Comparison of ENCODE assay signal across 15 cellular contexts in genomic region chr6:162846723-162847122, GRCh38.
DNase-seq lines count a peak whose midpoint lies in the region; ATAC-seq, FAIRE-seq and TF ChIP-seq lines count a peak whose summit lies in the region.
"Had no signal": no experiment of that assay in that cellular context is flagged by ENCODE, and none has a peak within 500 bp of the region (broad histone marks: within the 10 kb centered on the region; RNA-seq: fewer than 3 reads in every experiment).

No MANE protein-coding gene starts in this region.

- CTCF ChIA-PET in WTC11 (lab: Charles Lee): no interaction called here

- no peak overlapping the region for H3K9ac ChIP-seq in H9 (ENCODE audit: extremely low read depth, insufficient read length, low read length)
- peak overlapping the region; percentile 50 for H3K9ac ChIP-seq in neuronal stem cell (ENCODE audit: low read depth, low read length, poor library complexity)
- H3K9ac ChIP-seq: BLaER1 treated with 17β-estradiol and CSF1 and Interleukin-3, amounts not matched to agents 10 nM and 100 nM had no signal

- H2BK120ac ChIP-seq in H9 (ENCODE audit: low read depth, low read length, poor library complexity, severe bottlenecking) (no peak overlapping the region), neuronal stem cell (ENCODE audit: low read depth, low read length) (no peak overlapping the region)

- WGBS in H9 (ENCODE audit: extremely low coverage, insufficient read length, low lambda C conversion rate): no CpG with 5 or more reads among the region's 6 CpGs
- WGBS in neuronal stem cell (ENCODE audit: extremely low coverage in 2 of 2, insufficient read length in 2 of 2, insufficient replicate concordance in 1 of 2), 2 donors: no CpG with 5 or more reads among the region's 6 CpGs

- H4K20me1 ChIP-seq in H9 (ENCODE audit: control insufficient read depth, insufficient read depth, insufficient read length): no peaks in the 10 kb centered on the region
- H4K20me1 ChIP-seq: BLaER1 treated with 17β-estradiol and CSF1 and Interleukin-3, amounts not matched to agents 10 nM and 100 nM had no signal

- H3K23ac ChIP-seq in H9 (ENCODE audit: insufficient read length, low read depth, low read length): no peak overlapping the region
- H3K23ac ChIP-seq in neuronal stem cell (ENCODE audit: low read depth, low read length, poor library complexity): peak overlapping the region; percentile 39

- H3K27ac ChIP-seq in H9 (ENCODE audit: insufficient read length, low read depth, low read length) (no peak overlapping the region), neuronal stem cell (replicated peaks; ENCODE audit: low read length) (no peak overlapping the region)
- H3K27ac ChIP-seq: BLaER1 treated with 17β-estradiol and CSF1 and Interleukin-3, amounts not matched to agents 10 nM and 100 nM had no signal

- no peak overlapping the region for H3T11ph ChIP-seq in H9 (ENCODE audit: low read length)

- H4K8ac ChIP-seq in H9 (replicated peaks; ENCODE audit: insufficient read length, low read depth, low read length) (no peak overlapping the region), neuronal stem cell (ENCODE audit: low read depth, low read length) (peak overlapping the region; percentile 82)

- no peak overlapping the region for H2BK20ac ChIP-seq in H9 (ENCODE audit: low read depth, low read length, poor library complexity, severe bottlenecking)

- H3K23me2 ChIP-seq in H9 (ENCODE audit: insufficient read length, low read depth, low read length, poor library complexity, severe bottlenecking): no peaks in the 10 kb centered on the region

- no peaks in the 10 kb centered on the region for H3K36me3 ChIP-seq in neuronal stem cell (replicated peaks in 1 of 2; ENCODE audit: control insufficient read depth in 2 of 2, insufficient read depth in 2 of 2, low read length in 2 of 2)
- H3K36me3 ChIP-seq: BLaER1 treated with 17β-estradiol and CSF1 and Interleukin-3, amounts not matched to agents 10 nM and 100 nM; HAP-1 had no signal

- no peaks in the 10 kb centered on the region for H3K79me1 ChIP-seq in H9 (ENCODE audit: insufficient read depth, low read depth, low read length, poor library complexity, severe bottlenecking)
- H3K79me1 ChIP-seq in neuronal stem cell (ENCODE audit: low read depth, low read length): peaks cover 3% of the 10 kb centered on the region

- no peak overlapping the region for H3K56ac ChIP-seq in H9 (ENCODE audit: insufficient read length, low read depth, low read length)

- peak overlapping the region; percentile 25 for H4K5ac ChIP-seq in H9 (ENCODE audit: insufficient read length, low read depth, low read length)

- H3K4me2 ChIP-seq in H9 (ENCODE audit: insufficient read depth, insufficient read length, low read length) (no peak overlapping the region), neuronal stem cell (ENCODE audit: insufficient read depth, low read length, poor library complexity, severe bottlenecking) (no peak overlapping the region)
- H3K4me2 ChIP-seq: BLaER1 treated with 17β-estradiol and CSF1 and Interleukin-3, amounts not matched to agents 10 nM and 100 nM had no signal

- H3K18ac ChIP-seq in H9 (ENCODE audit: insufficient read length, low read depth, low read length) (no peak overlapping the region), neuronal stem cell (ENCODE audit: low read length) (peak overlapping the region; percentile 83)

- POLR2A ChIA-PET in WTC11 (lab: Charles Lee): no interaction called here

- no peak overlapping the region for H4K91ac ChIP-seq in H9 (ENCODE audit: insufficient read length, low read depth, low read length)
- peak overlapping the region; percentile 82 for H4K91ac ChIP-seq in neuronal stem cell (ENCODE audit: low read depth, low read length, poor library complexity)

- H3K4me3 Mint-ChIP-seq in H9: no peak overlapping the region
- no peak overlapping the region for H3K4me3 Mint-ChIP-seq in WTC11
- H3K4me3 Mint-ChIP-seq: B cell; CD8-positive, alpha-beta T cell had no signal

- H3K14ac ChIP-seq in H9 (ENCODE audit: insufficient read depth, low read length) (no peak overlapping the region), neuronal stem cell (ENCODE audit: low read length) (peak overlapping the region; percentile 84)

- H3K27ac Mint-ChIP-seq in H9 (no peak overlapping the region), WTC11 (no peak overlapping the region)
- H3K27ac Mint-ChIP-seq: B cell; CD8-positive, alpha-beta T cell had no signal

- peak overlapping the region in 1 of 2 donors; percentile 32 for H3K4me3 ChIP-seq in neuronal stem cell (ENCODE audit: low read length in 2 of 2)
- H3K4me3 ChIP-seq: BLaER1 treated with 17β-estradiol and CSF1 and Interleukin-3, amounts not matched to agents 10 nM and 100 nM; HAP-1 had no signal

- no peak overlapping the region for H2BK12ac ChIP-seq in H9 (ENCODE audit: insufficient read length, low read depth, low read length)
- H2BK12ac ChIP-seq in neuronal stem cell (ENCODE audit: low read length): peak overlapping the region; percentile 98

- H2AFZ ChIP-seq in H9 (ENCODE audit: low read length): no peak overlapping the region
- no peak overlapping the region for H2AFZ ChIP-seq in neuronal stem cell (ENCODE audit: low read length)

- TF ChIP-seq CTCF in H9 (conservative IDR thresholded peaks at IDR 0.05) (no peak), WTC11 (IDR thresholded peaks at IDR 0.05) (no peak)

- H3K9me3 ChIP-seq in H9 (ENCODE audit: control insufficient read depth, low read depth, low read length) (no peaks in the 10 kb centered on the region), neuronal stem cell (replicated peaks in 1 of 2; ENCODE audit: control insufficient read depth in 2 of 2, insufficient read depth in 1 of 2, low read depth in 1 of 2, low read length in 2 of 2) (no peaks in the 10 kb centered on the region)
- H3K9me3 ChIP-seq: HAP-1 had no signal

- H3K4ac ChIP-seq in H9 (ENCODE audit: low read depth, low read length): no peak overlapping the region
- H3K4ac ChIP-seq in neuronal stem cell (ENCODE audit: low read length): no peak overlapping the region

- H3K27me3 Mint-ChIP-seq in H9 (ENCODE audit: low read depth) (no peaks in the 10 kb centered on the region), WTC11 (ENCODE audit: low read depth) (no peaks in the 10 kb centered on the region; the same call in 1 of the 2 replicates)
- H3K27me3 Mint-ChIP-seq: B cell had no signal

- peaks cover 4 to 6% (median 5%) of the 10 kb centered on the region in 3 experiments; a peak in 6 of 7 replicates for H3K36me3 Mint-ChIP-seq in H9 (ENCODE audit: insufficient read depth in 1 of 3, low read depth in 3 of 3)
- peaks cover 4% of the 10 kb centered on the region for H3K36me3 Mint-ChIP-seq in WTC11
- H3K36me3 Mint-ChIP-seq: CD8-positive, alpha-beta T cell had no signal

- H3K4me1 ChIP-seq in H9 (ENCODE audit: insufficient read depth, low read length) (no peaks in the 10 kb centered on the region), neuronal stem cell (ENCODE audit: control insufficient read depth in 2 of 2, insufficient read depth in 1 of 2, low read depth in 1 of 2, low read length in 2 of 2) (peaks cover 0 to 6% of the 10 kb centered on the region in 2 donors)
- H3K4me1 ChIP-seq: BLaER1 treated with 17β-estradiol and CSF1 and Interleukin-3, amounts not matched to agents 10 nM and 100 nM had no signal

- H3K9me3 Mint-ChIP-seq in H9: peaks cover 6 to 8% of the 10 kb centered on the region in 2 experiments
- H3K9me3 Mint-ChIP-seq in WTC11: peaks cover 7% of the 10 kb centered on the region

- no peaks in the 10 kb centered on the region for H3K79me2 ChIP-seq in H9 (ENCODE audit: insufficient read depth, low read length)

- ATAC-seq in WTC11 (no peak), HG03521 (IDR thresholded peaks at IDR 0.05; ENCODE audit: unreplicated experiment) (no peak), HG02588 (IDR thresholded peaks at IDR 0.05; ENCODE audit: unreplicated experiment) (no peak)
- ATAC-seq: CD8-positive, alpha-beta T cell had no signal

- FAIRE-seq in urothelium cell line (lab: Jason Lieb, UNC): peak; percentile 67

- H3K27me3 ChIP-seq in H9 (ENCODE audit: insufficient read depth, low read length) (no peaks in the 10 kb centered on the region), neuronal stem cell (ENCODE audit: control insufficient read depth in 3 of 3, insufficient read depth in 3 of 3, low read depth in 1 of 3, low read length in 3 of 3) (no peaks in the 10 kb centered on the region)
- H3K27me3 ChIP-seq: BLaER1 treated with 17β-estradiol and CSF1 and Interleukin-3, amounts not matched to agents 10 nM and 100 nM had no signal

- H3K4me1 Mint-ChIP-seq in H9 (peaks cover 13% of the 10 kb centered on the region in 2 experiments), WTC11 (peaks cover 21% of the 10 kb centered on the region)
- H3K4me1 Mint-ChIP-seq: B cell had no signal

- H2AK5ac ChIP-seq in H9 (ENCODE audit: insufficient read length, low read length): no peak overlapping the region
- no peak overlapping the region for H2AK5ac ChIP-seq in neuronal stem cell (ENCODE audit: low read depth, low read length)

- H2BK5ac ChIP-seq in H9 (ENCODE audit: insufficient read length, low read length) (no peak overlapping the region), neuronal stem cell (ENCODE audit: low read length) (no peak overlapping the region)

- DNase-seq in H9 (no peak), WTC11 (ENCODE audit: low spot score) (no peak), neuronal stem cell (ENCODE audit: low spot score) (no peak), urothelium cell line (ENCODE audit: low spot score) (no peak), nucleus accumbens (lab: John Stamatoyannopoulos, UW) (no peak)
- DNase-seq: Calu3; CD8-positive, alpha-beta T cell; DMS79 treated with DMSO at 0.1 percent for 48 hours; GF-D8; GOT3 had no signal

- H2BK15ac ChIP-seq in H9 (ENCODE audit: low read depth, low read length): no peak overlapping the region
- peak overlapping the region; percentile 91 for H2BK15ac ChIP-seq in neuronal stem cell (ENCODE audit: low read length)

TF ChIP-seq in WTC11, 78 proteins besides CTCF, POLR2A, EP300 and RAD21:
- TF ChIP-seq TEAD4 (CRISPR knock-in tag; IDR thresholded peaks at IDR 0.05): no peak
- TF ChIP-seq ZNF263 (CRISPR knock-in tag; IDR thresholded peaks at IDR 0.05; ENCODE audit: low read depth): 0 out of 2 replicates have a peak, but pooled peaks have one; percentile 69
